In genomic region chr12:65335021-65335714, GRCh38 we compare ENCODE assay signal across 10 cellular contexts. TPM values are rescaled to one million over a fixed set of nuclear protein-coding genes. Genes with fewer than 3 reads are reported as not detected.
DNase-seq lines count a peak whose midpoint lies in the region; ATAC-seq and TF ChIP-seq lines count a peak whose summit lies in the region.
"Had no signal": no experiment of that assay in that cellular context is flagged by ENCODE, and none has a peak within 500 bp of the region (broad histone marks: within the 10 kb centered on the region; RNA-seq: fewer than 3 reads in every experiment).

No MANE protein-coding gene starts in this region.

- DNase-seq in ELF-1 (ENCODE audit: low read depth, low spot score) (peak; percentile 30), SJSA1 (ENCODE audit: low read depth in 1 of 2, low spot score in 2 of 2) (peak; percentile 47 to 70), foreskin melanocyte (peak; percentile 75), renal cortical epithelial cell (ENCODE audit: low read depth) (peak; percentile 87), putamen (ENCODE audit: low spot score) (no peak)
- DNase-seq in stimulated activated CD4-positive, alpha-beta T cell treated with anti-CD3 and anti-CD28 coated beads, Interleukin-12 subunit alpha, Interleukin-12 subunit beta, amount 100 ng/mL, for 4 hours: no peak
- no peak for DNase-seq in CD4-positive, alpha-beta T cell
- DNase-seq: activated CD8-positive, alpha-beta T cell treated with anti-CD3 and anti-CD28 coated beads, Interleukin-2, amount 10 ng/mL, durations not matched to agents 7 days and 5 days had no signal

- no peaks in the 10 kb centered on the region for H3K4me1 Mint-ChIP-seq in CD4-positive, alpha-beta T cell (ENCODE audit: low read depth)

- no peaks in the 10 kb centered on the region for H3K9me3 ChIP-seq in SJSA1 (replicated peaks)
- H3K9me3 ChIP-seq in CD4-positive, alpha-beta T cell (ENCODE audit: control insufficient read depth, low read length): no peaks in the 10 kb centered on the region

- peaks cover 18% of the 10 kb centered on the region; the same call in 1 of the 2 replicates for H3K36me3 ChIP-seq in SJSA1

- H3K27ac ChIP-seq in SJSA1: peak overlapping the region; percentile 64
- no peak overlapping the region for H3K27ac ChIP-seq in CD4-positive, alpha-beta T cell (ENCODE audit: low read depth, low read length)
- H3K27ac ChIP-seq: epithelial cell of prostate had no signal

- H3K27me3 Mint-ChIP-seq in CD4-positive, alpha-beta T cell: peaks cover 15% of the 10 kb centered on the region

- no peak overlapping the region for H3K4me3 Mint-ChIP-seq in CD4-positive, alpha-beta T cell
- H3K4me3 Mint-ChIP-seq: activated CD8-positive, alpha-beta T cell treated with anti-CD3 and anti-CD28 coated beads, Interleukin-2, amount 10 ng/mL, durations not matched to agents 7 days and 5 days had no signal

- peaks cover 28% of the 10 kb centered on the region for H3K4me1 ChIP-seq in SJSA1 (replicated peaks)

- no peaks in the 10 kb centered on the region for H3K36me3 Mint-ChIP-seq in CD4-positive, alpha-beta T cell (ENCODE audit: low read depth)

- POLR2A ChIA-PET in CD4-positive, alpha-beta T cell (lab: Charles Lee): no interaction called here

- H3K9me3 Mint-ChIP-seq in CD4-positive, alpha-beta T cell: no peaks in the 10 kb centered on the region

- intact Hi-C loops in CD4-positive, alpha-beta T cell (cut with DNase I, micrococcal nuclease): no loop called here

- no peaks in the 10 kb centered on the region for H3K27me3 ChIP-seq in SJSA1 (replicated peaks)
- H3K27me3 ChIP-seq in CD4-positive, alpha-beta T cell (ENCODE audit: control insufficient read depth, insufficient read depth, low read length): no peaks in the 10 kb centered on the region

- no peak for ATAC-seq in GM21367 (IDR thresholded peaks at IDR 0.05; ENCODE audit: unreplicated experiment)
- no peak for ATAC-seq in CD4-positive, alpha-beta T cell (ENCODE audit: poor library complexity)
- ATAC-seq: activated CD8-positive, alpha-beta T cell treated with anti-CD3 and anti-CD28 coated beads, Interleukin-2, amount 10 ng/mL, durations not matched to agents 7 days and 5 days had no signal

- H3K4me3 ChIP-seq in SJSA1: no peak overlapping the region

- no peak overlapping the region for H3K27ac Mint-ChIP-seq in CD4-positive, alpha-beta T cell
- H3K27ac Mint-ChIP-seq: activated CD8-positive, alpha-beta T cell treated with anti-CD3 and anti-CD28 coated beads, Interleukin-2, amount 10 ng/mL, durations not matched to agents 7 days and 5 days had no signal

- TF ChIP-seq CTCF in CD4-positive, alpha-beta T cell (IDR thresholded peaks at IDR 0.05): no peak

- CTCF ChIA-PET in CD4-positive, alpha-beta T cell (lab: Charles Lee): no interaction called here

RNA-seq across cellular contexts. Expression of gene MSRB3, which starts 56.7 kb away (rescaled TPM):
- total RNA-seq in SJSA1 (2014; rRNA removed; shearing (Covaris generic)): 47.2 and 55.9 TPM in 2 replicates
- total RNA-seq in renal cortical epithelial cell: 7.8 and 21.4 TPM in 2 replicates
- under 1 TPM in 1 of 2 experiments, not detected in 1; 0.17 TPM for total RNA-seq in CD4-positive, alpha-beta T cell
- total RNA-seq: activated CD8-positive, alpha-beta T cell treated with anti-CD3 and anti-CD28 coated beads, Interleukin-2, amount 10 ng/mL, durations not matched to agents 7 days and 5 days had no signal

Comparison
In these comparisons a context has a peak if more than half of its experiments do, and no peak if none do; other contexts are left out.
1. DNase-seq: peak in ELF-1 (single experiment), SJSA1 (2 of 2), foreskin melanocyte (single experiment) and renal cortical epithelial cell (single experiment); none in stimulated activated CD4-positive, alpha-beta T cell treated with anti-CD3 and anti-CD28 coated beads, Interleukin-12 subunit alpha, Interleukin-12 subunit beta, amount 100 ng/mL, for 4 hours (single experiment), putamen (single experiment) and CD4-positive, alpha-beta T cell (0 of 10).